ENCODE assay signal across 9 cellular contexts in genomic region chr20:3168079-3168828, GRCh38. TPM values are rescaled to one million over a fixed set of nuclear protein-coding genes. Genes with fewer than 3 reads are reported as not detected.
A peak's percentile ranks its signal among the peaks of the same experiment; 100 is the strongest.
DNase-seq lines count a peak whose midpoint lies in the region; ATAC-seq, FAIRE-seq and TF ChIP-seq lines count a peak whose summit lies in the region.
"Had no signal": no experiment of that assay in that cellular context is flagged by ENCODE, and none has a peak within 500 bp of the region (broad histone marks: within the 10 kb centered on the region; RNA-seq: fewer than 3 reads in every experiment).

No MANE protein-coding gene starts in this region.

- no peaks in the 10 kb centered on the region for H3K9me2 ChIP-seq in GM23248 (ENCODE audit: insufficient read depth)

- H2AFZ ChIP-seq in GM23248, result no peak overlapping the region

- H3K27me3 Mint-ChIP-seq in activated CD8-positive, alpha-beta T cell treated with anti-CD3 and anti-CD28 coated beads for 36 hours, result peaks cover 14% of the 10 kb centered on the region
- peaks cover 37% of the 10 kb centered on the region for H3K27me3 Mint-ChIP-seq in activated CD8-positive, alpha-beta T cell treated with anti-CD3 and anti-CD28 coated beads, Interleukin-2, amount 10 ng/mL, durations not matched to agents 7 days and 5 days (ENCODE audit: low read depth)
- peaks cover 7% of the 10 kb centered on the region; the same call in 1 of the 2 replicates for H3K27me3 Mint-ChIP-seq in WTC11 (ENCODE audit: low read depth)

- H3K4me3 ChIP-seq in kidney (ENCODE audit: low read length in 2 of 2), result peak overlapping the region in 1 of 2 donors; percentile 43
- H3K4me3 ChIP-seq in stomach, result peak overlapping the region; percentile 19 to 48 (median 38)
- no peak overlapping the region for H3K4me3 ChIP-seq in GM23248

- H3K36me3 Mint-ChIP-seq in activated CD8-positive, alpha-beta T cell treated with anti-CD3 and anti-CD28 coated beads for 36 hours (ENCODE audit: low read depth), result no peaks in the 10 kb centered on the region
- H3K36me3 Mint-ChIP-seq in activated CD8-positive, alpha-beta T cell treated with anti-CD3 and anti-CD28 coated beads, Interleukin-2, amount 10 ng/mL, durations not matched to agents 7 days and 5 days (ENCODE audit: low read depth), result no peaks in the 10 kb centered on the region
- peaks cover 2% of the 10 kb centered on the region for H3K36me3 Mint-ChIP-seq in WTC11
- H3K36me3 Mint-ChIP-seq: activated CD8-positive, alpha-beta memory T cell treated with anti-CD3 and anti-CD28 coated beads, Interleukin-2, amount 10 ng/mL, durations not matched to agents 7 days and 5 days had no signal

- H3K27ac ChIP-seq in kidney (ENCODE audit: low read depth in 2 of 2, low read length in 2 of 2), result peak overlapping the region; percentile 51 to 63
- H3K27ac ChIP-seq in stomach, result peak overlapping the region; percentile 60 to 79 (median 72)
- H3K27ac ChIP-seq in GM23248, result no peak overlapping the region

- H3K4me3 Mint-ChIP-seq in activated CD8-positive, alpha-beta T cell treated with anti-CD3 and anti-CD28 coated beads for 36 hours, result no peak overlapping the region
- no peak overlapping the region for H3K4me3 Mint-ChIP-seq in activated CD8-positive, alpha-beta T cell treated with anti-CD3 and anti-CD28 coated beads, Interleukin-2, amount 10 ng/mL, durations not matched to agents 7 days and 5 days
- peak overlapping the region; percentile 76 for H3K4me3 Mint-ChIP-seq in WTC11
- H3K4me3 Mint-ChIP-seq: activated CD8-positive, alpha-beta memory T cell treated with anti-CD3 and anti-CD28 coated beads, Interleukin-2, amount 10 ng/mL, durations not matched to agents 7 days and 5 days had no signal

- H3K9me3 Mint-ChIP-seq in activated CD8-positive, alpha-beta T cell treated with anti-CD3 and anti-CD28 coated beads for 36 hours, result no peaks in the 10 kb centered on the region
- no peaks in the 10 kb centered on the region for H3K9me3 Mint-ChIP-seq in activated CD8-positive, alpha-beta T cell treated with anti-CD3 and anti-CD28 coated beads, Interleukin-2, amount 10 ng/mL, durations not matched to agents 7 days and 5 days (ENCODE audit: insufficient read depth)
- H3K9me3 Mint-ChIP-seq in WTC11, result no peaks in the 10 kb centered on the region

- no peak for FAIRE-seq in kidney (lab: Jason Lieb, UNC)

- H3K4me1 Mint-ChIP-seq in activated CD8-positive, alpha-beta T cell treated with anti-CD3 and anti-CD28 coated beads for 36 hours (ENCODE audit: low read depth), result peaks cover 13% of the 10 kb centered on the region
- peaks cover 4% of the 10 kb centered on the region for H3K4me1 Mint-ChIP-seq in activated CD8-positive, alpha-beta T cell treated with anti-CD3 and anti-CD28 coated beads, Interleukin-2, amount 10 ng/mL, durations not matched to agents 7 days and 5 days (ENCODE audit: low read depth)
- H3K4me1 Mint-ChIP-seq in WTC11, result peaks cover 34% of the 10 kb centered on the region

- no peak overlapping the region for H3K4me2 ChIP-seq in GM23248 (ENCODE audit: unreplicated experiment)

- TF ChIP-seq CTCF in activated CD8-positive, alpha-beta T cell treated with anti-CD3 and anti-CD28 coated beads for 36 hours (IDR thresholded peaks at IDR 0.05), result no peak
- TF ChIP-seq CTCF in WTC11 (IDR thresholded peaks at IDR 0.05) (no peak), kidney (IDR thresholded peaks at IDR 0.05; ENCODE audit: borderline replicate concordance, extremely low read depth, insufficient read depth) (no peak), stomach (IDR thresholded peaks at IDR 0.05) (no peak)

- no peaks in the 10 kb centered on the region for H3K79me2 ChIP-seq in GM23248 (ENCODE audit: insufficient read depth)

- intact Hi-C loops in activated CD8-positive, alpha-beta T cell treated with anti-CD3 and anti-CD28 coated beads for 36 hours (cut with micrococcal nuclease), result no loop called here
- intact Hi-C loops in kidney (cut with DNase I) (no loop called here), stomach (cut with DNase I; ENCODE audit: low total_unique reads) (no loop called here)

- DNase-seq in activated CD8-positive, alpha-beta T cell treated with anti-CD3 and anti-CD28 coated beads for 36 hours, result no peak
- DNase-seq in activated CD8-positive, alpha-beta T cell treated with anti-CD3 and anti-CD28 coated beads, Interleukin-2, amount 10 ng/mL, durations not matched to agents 7 days and 5 days, result no peak
- peak; percentile 74 for DNase-seq in WTC11 (ENCODE audit: low spot score)
- DNase-seq in kidney, result peak; percentile 79
- DNase-seq in stomach, result peak; percentile 78
- no peak for DNase-seq in ACHN
- DNase-seq in GM23248, result no peak
- DNase-seq: activated CD8-positive, alpha-beta memory T cell treated with anti-CD3 and anti-CD28 coated beads, Interleukin-2, amount 10 ng/mL, durations not matched to agents 7 days and 5 days had no signal

- H3K9me3 ChIP-seq in kidney (ENCODE audit: control insufficient read depth in 1 of 2, low read length in 2 of 2), result no peaks in the 10 kb centered on the region
- H3K9me3 ChIP-seq in stomach, result no peaks in the 10 kb centered on the region
- H3K9me3 ChIP-seq in GM23248 (ENCODE audit: low read depth), result no peaks in the 10 kb centered on the region

- CTCF ChIA-PET in activated CD8-positive, alpha-beta T cell treated with anti-CD3 and anti-CD28 coated beads for 36 hours (lab: Charles Lee), result no interaction called here
- CTCF ChIA-PET in activated CD8-positive, alpha-beta T cell treated with anti-CD3 and anti-CD28 coated beads, Interleukin-2, amount 10 ng/mL, durations not matched to agents 7 days and 5 days (lab: Charles Lee), result interaction anchor here (1.0 kb wide), 1 partner anchor 115 kb away, joined by 4 read pairs; no protein-coding TSS in a partner anchor
- CTCF ChIA-PET in WTC11 (lab: Charles Lee), result interaction anchor here (0.6 to 2.5 kb wide), 5 partner anchors 9 to 208 kb away, joined by 3 to 9 read pairs (median 4); partner anchors contain the start of genes FASTKD5 and UBOX5

- in situ Hi-C loops in ACHN (cut with HindIII; ENCODE audit: low pct_ligation_motif_present, low pct_unique_long_range_greater_than_20kb, low sequenced_read_pairs) (no loop called here), GM23248 (cut with MboI) (no loop called here)

- TF ChIP-seq EP300 in stomach (IDR thresholded peaks at IDR 0.05), result no peak

- H4K20me1 ChIP-seq in GM23248 (ENCODE audit: insufficient read depth), result no peaks in the 10 kb centered on the region

- WGBS in stomach, 5 donors, result 13 to 41% (median 24%) methylated on average over 13 to 39 of the region's 39 CpGs
- 25 to 34% methylated on average over 24 to 32 of the region's 39 CpGs for WGBS in GM23248 (ENCODE audit: low coverage in 1 of 2, low lambda C conversion rate in 2 of 2, missing lambda C conversion rate in 2 of 2), 2 experiments

- POLR2A ChIA-PET in activated CD8-positive, alpha-beta T cell treated with anti-CD3 and anti-CD28 coated beads for 36 hours (lab: Charles Lee), result interaction anchor here (0.9 to 1.3 kb wide), 4 partner anchors 9 to 39 kb away, joined by 3 to 4 read pairs (median 3); partner anchors contain the start of genes FASTKD5 and UBOX5
- POLR2A ChIA-PET in activated CD8-positive, alpha-beta T cell treated with anti-CD3 and anti-CD28 coated beads, Interleukin-2, amount 10 ng/mL, durations not matched to agents 7 days and 5 days (lab: Charles Lee), result interaction anchor here (1.4 kb wide), 1 partner anchor 9 kb away, joined by 3 read pairs; no protein-coding TSS in a partner anchor
- POLR2A ChIA-PET in WTC11 (lab: Charles Lee), result interaction anchor here (0.8 to 1.1 kb wide), 2 partner anchors 8 to 9 kb away, joined by 5 read pairs; no protein-coding TSS in a partner anchor

- H3K9ac ChIP-seq in kidney (ENCODE audit: low read length in 2 of 2), result peak overlapping the region; percentile 4 to 32
- no peak overlapping the region for H3K9ac ChIP-seq in GM23248

- no peaks in the 10 kb centered on the region for H3F3A ChIP-seq in GM23248 (ENCODE audit: insufficient read depth)

- H3K4me1 ChIP-seq in kidney (ENCODE audit: control insufficient read depth in 1 of 2, insufficient read depth in 1 of 2, low read depth in 1 of 2, low read length in 2 of 2) (peaks cover 18 to 27% of the 10 kb centered on the region in 2 donors), stomach (peaks cover 10 to 50% (median 39%) of the 10 kb centered on the region in 4 donors), GM23248 (ENCODE audit: insufficient read depth) (no peaks in the 10 kb centered on the region)

- H3K36me3 ChIP-seq in kidney (ENCODE audit: control insufficient read depth in 1 of 2, insufficient read depth in 2 of 2, low read length in 2 of 2) (no peaks in the 10 kb centered on the region), stomach (peaks cover 0 to 5% (median 2%) of the 10 kb centered on the region in 4 donors), GM23248 (ENCODE audit: low read depth) (no peaks in the 10 kb centered on the region)

- no peak for TF ChIP-seq POLR2A in stomach (IDR thresholded peaks at IDR 0.05)

- H3K27ac Mint-ChIP-seq in activated CD8-positive, alpha-beta T cell treated with anti-CD3 and anti-CD28 coated beads for 36 hours, result no peak overlapping the region
- no peak overlapping the region for H3K27ac Mint-ChIP-seq in activated CD8-positive, alpha-beta T cell treated with anti-CD3 and anti-CD28 coated beads, Interleukin-2, amount 10 ng/mL, durations not matched to agents 7 days and 5 days
- peak overlapping the region; percentile 71 for H3K27ac Mint-ChIP-seq in WTC11
- H3K27ac Mint-ChIP-seq: activated CD8-positive, alpha-beta memory T cell treated with anti-CD3 and anti-CD28 coated beads, Interleukin-2, amount 10 ng/mL, durations not matched to agents 7 days and 5 days had no signal

- peak; percentile 15 for ATAC-seq in activated CD8-positive, alpha-beta T cell treated with anti-CD3 and anti-CD28 coated beads for 36 hours
- no peak for ATAC-seq in activated CD8-positive, alpha-beta T cell treated with anti-CD3 and anti-CD28 coated beads, Interleukin-2, amount 10 ng/mL, durations not matched to agents 7 days and 5 days
- ATAC-seq in WTC11, result peak; percentile 71
- ATAC-seq in HG03135 (IDR thresholded peaks at IDR 0.05; ENCODE audit: unreplicated experiment), result no peak
- ATAC-seq: activated CD8-positive, alpha-beta memory T cell treated with anti-CD3 and anti-CD28 coated beads, Interleukin-2, amount 10 ng/mL, durations not matched to agents 7 days and 5 days had no signal

- H3K27me3 ChIP-seq in stomach, result peaks cover 0 to 31% (median 0%) of the 10 kb centered on the region in 3 donors
- no peaks in the 10 kb centered on the region for H3K27me3 ChIP-seq in GM23248 (replicated peaks; ENCODE audit: insufficient read depth)

RNA-seq across cellular contexts. Expression of gene LZTS3, which starts 5.1 kb away (rescaled TPM):
- 1 to 10 TPM; 1.3 to 1.4 TPM for total RNA-seq in activated CD8-positive, alpha-beta T cell treated with anti-CD3 and anti-CD28 coated beads for 36 hours
- total RNA-seq in activated CD8-positive, alpha-beta T cell treated with anti-CD3 and anti-CD28 coated beads, Interleukin-2, amount 10 ng/mL, durations not matched to agents 7 days and 5 days, result under 1 TPM; 0.42 to 0.53 TPM
- total RNA-seq in WTC11 (2021) (32.6 to 39.4 TPM (median 38.7 TPM) in 3 replicates), kidney (20.0 TPM), stomach (10 to 100 TPM in 4 of 5 donors, 1 to 10 TPM in 1; 5.3 to 36.6 (median 22.3) TPM)
- polyA plus RNA-seq in kidney (ENCODE audit: insufficient read depth, low read depth, low replicate concordance) (23.0 TPM), stomach (10 to 100 TPM in 2 of 3 donors, 1 to 10 TPM in 1; 8.6 to 16.6 (median 12.7) TPM), GM23248 (2016; fragmentation: Nextera tagmentation; extraction: Ambion mirVana) (3.3 and 3.9 TPM in 2 replicates)
- total RNA-seq in GM23248 (2014; rRNA removed; shearing (Covaris generic)), result 9.0 and 12.1 TPM in 2 replicates

RNA-seq across cellular contexts. Expression of gene FASTKD5, which starts 8.6 kb away (rescaled TPM):
- total RNA-seq in activated CD8-positive, alpha-beta T cell treated with anti-CD3 and anti-CD28 coated beads for 36 hours, result 10 to 100 TPM; 17.3 to 18.1 TPM
- total RNA-seq in activated CD8-positive, alpha-beta T cell treated with anti-CD3 and anti-CD28 coated beads, Interleukin-2, amount 10 ng/mL, durations not matched to agents 7 days and 5 days, result 10 to 100 TPM; 19.6 to 20.2 TPM
- total RNA-seq in WTC11 (2021), result 19.7 to 22.1 TPM (median 20.2 TPM) in 3 replicates
- 15.8 TPM for total RNA-seq in kidney
- polyA plus RNA-seq in kidney (ENCODE audit: insufficient read depth, low read depth, low replicate concordance), result 17.3 TPM
- total RNA-seq in stomach, result 10 to 100 TPM in 4 of 5 donors, not detected in 1; 17.4 to 24.0 (median 19.6) TPM
- polyA plus RNA-seq in stomach, result 1 to 10 TPM; 6.0 to 7.5 (median 7.3) TPM
- total RNA-seq in GM23248 (2014; rRNA removed; shearing (Covaris generic)), result 12.5 and 15.7 TPM in 2 replicates
- polyA plus RNA-seq in GM23248 (2016; fragmentation: Nextera tagmentation; extraction: Ambion mirVana), result 11.2 and 11.3 TPM in 2 replicates

RNA-seq across cellular contexts. Expression of gene UBOX5, which starts 8.6 kb away (rescaled TPM):
- 1 to 10 TPM; 5.0 to 6.9 TPM for total RNA-seq in activated CD8-positive, alpha-beta T cell treated with anti-CD3 and anti-CD28 coated beads for 36 hours
- total RNA-seq in activated CD8-positive, alpha-beta T cell treated with anti-CD3 and anti-CD28 coated beads, Interleukin-2, amount 10 ng/mL, durations not matched to agents 7 days and 5 days, result 1 to 10 TPM; 7.0 to 7.4 TPM
- total RNA-seq in WTC11 (2021) (4.4 to 6.9 TPM (median 5.0 TPM) in 3 replicates), kidney (7.2 TPM), stomach (1 to 10 TPM in 4 of 5 donors, not detected in 1; 3.6 to 6.2 (median 4.7) TPM)
- polyA plus RNA-seq in kidney (ENCODE audit: insufficient read depth, low read depth, low replicate concordance) (5.6 TPM), stomach (1 to 10 TPM; 2.7 to 3.4 (median 3.0) TPM), GM23248 (2016; fragmentation: Nextera tagmentation; extraction: Ambion mirVana) (5.3 and 5.8 TPM in 2 replicates)
- 3.8 and 6.4 TPM in 2 replicates for total RNA-seq in GM23248 (2014; rRNA removed; shearing (Covaris generic))

RNA-seq across cellular contexts. Expression of gene DDRGK1, which starts 36.2 kb away (rescaled TPM):
- 10 to 100 TPM; 50.1 to 54.1 TPM for total RNA-seq in activated CD8-positive, alpha-beta T cell treated with anti-CD3 and anti-CD28 coated beads for 36 hours
- total RNA-seq in activated CD8-positive, alpha-beta T cell treated with anti-CD3 and anti-CD28 coated beads, Interleukin-2, amount 10 ng/mL, durations not matched to agents 7 days and 5 days, result 10 to 100 TPM; 49.0 to 54.4 TPM
- 46.4 to 60.6 TPM (median 52.7 TPM) in 3 replicates for total RNA-seq in WTC11 (2021)
- total RNA-seq in kidney, result 81.8 TPM
- polyA plus RNA-seq in kidney (ENCODE audit: insufficient read depth, low read depth, low replicate concordance), result 92.5 TPM
- 100 to 1,000 TPM in 1 of 5 donors, 10 to 100 TPM in 3, 1 to 10 TPM in 1; 2.3 to 108 (median 49.1) TPM for total RNA-seq in stomach
- 10 to 100 TPM; 45.5 to 80.8 (median 55.6) TPM for polyA plus RNA-seq in stomach
- 50.8 and 63.0 TPM in 2 replicates for total RNA-seq in GM23248 (2014; rRNA removed; shearing (Covaris generic))
- polyA plus RNA-seq in GM23248 (2016; fragmentation: Nextera tagmentation; extraction: Ambion mirVana), result 55.9 and 56.7 TPM in 2 replicates

RNA-seq across cellular contexts. Expression of gene ITPA, which starts 41.0 kb away (rescaled TPM):
- 10 to 100 TPM; 56.3 to 66.9 TPM for total RNA-seq in activated CD8-positive, alpha-beta T cell treated with anti-CD3 and anti-CD28 coated beads for 36 hours
- total RNA-seq in activated CD8-positive, alpha-beta T cell treated with anti-CD3 and anti-CD28 coated beads, Interleukin-2, amount 10 ng/mL, durations not matched to agents 7 days and 5 days, result 10 to 100 TPM; 53.2 to 60.7 TPM
- total RNA-seq in WTC11 (2021), result 83.4 to 104 TPM (median 88.5 TPM) in 3 replicates
- total RNA-seq in kidney, result 59.7 TPM
- polyA plus RNA-seq in kidney (ENCODE audit: insufficient read depth, low read depth, low replicate concordance), result 81.1 TPM
- total RNA-seq in stomach, result 10 to 100 TPM; 11.1 to 57.1 (median 36.9) TPM
- polyA plus RNA-seq in stomach, result 100 to 1,000 TPM in 1 of 3 donors, 10 to 100 TPM in 2; 58.8 to 105 (median 78.9) TPM
- total RNA-seq in GM23248 (2014; rRNA removed; shearing (Covaris generic)), result 43.6 and 47.2 TPM in 2 replicates
- 63.8 and 72.4 TPM in 2 replicates for polyA plus RNA-seq in GM23248 (2016; fragmentation: Nextera tagmentation; extraction: Ambion mirVana)

Comparison
In these comparisons a context has a peak if more than half of its experiments do, and no peak if none do; other contexts are left out.
1. ATAC-seq: peak in activated CD8-positive, alpha-beta T cell treated with anti-CD3 and anti-CD28 coated beads for 36 hours (single experiment) and WTC11 (single experiment); none in activated CD8-positive, alpha-beta T cell treated with anti-CD3 and anti-CD28 coated beads, Interleukin-2, amount 10 ng/mL, durations not matched to agents 7 days and 5 days (single experiment) and HG03135 (single experiment).
2. DNase-seq: peak in WTC11 (single experiment), kidney (single experiment) and stomach (single experiment); none in activated CD8-positive, alpha-beta T cell treated with anti-CD3 and anti-CD28 coated beads for 36 hours (single experiment), activated CD8-positive, alpha-beta T cell treated with anti-CD3 and anti-CD28 coated beads, Interleukin-2, amount 10 ng/mL, durations not matched to agents 7 days and 5 days (single experiment), ACHN (single experiment) and GM23248 (single experiment).